ENCODE assay signal across 8 cellular contexts in genomic region chr14:104137297-104138097, GRCh38. TPM values are rescaled to one million over a fixed set of nuclear protein-coding genes. Genes with fewer than 3 reads are reported as not detected.
DNase-seq lines count a peak whose midpoint lies in the region; ATAC-seq, FAIRE-seq and TF ChIP-seq lines count a peak whose summit lies in the region.

No MANE protein-coding gene starts in this region.

- H3K36me3 ChIP-seq in BJ (ENCODE audit: control insufficient read depth, insufficient read depth, low read length) (no peaks in the 10 kb centered on the region), pancreas (no peaks in the 10 kb centered on the region), tibial nerve (no peaks in the 10 kb centered on the region)

- CTCF ChIA-PET in BJ (lab: Yijun Ruan, JAX) = interaction anchor here (0.7 to 1.9 kb wide), 8 partner anchors 36 to 509 kb away, joined by 3 to 28 read pairs (median 4); no protein-coding TSS in a partner anchor

- no peak for FAIRE-seq in pancreas (lab: Jason Lieb, UNC)

- peak in 1 of 2 donors; percentile 11 for TF ChIP-seq EP300 in tibial nerve (IDR thresholded peaks at IDR 0.05)

- POLR2A ChIA-PET in BJ (lab: Charles Lee) = no interaction called here

- WGBS in pancreas, 2 donors = 1 to 3% methylated on average over 61 to 88 of the region's 88 CpGs
- WGBS in tibial nerve, 2 donors = 1 to 2% methylated on average over 27 to 49 of the region's 88 CpGs

- H3K27me3 ChIP-seq in BJ (ENCODE audit: control insufficient read depth, insufficient read depth, low read length) (peaks cover 25% of the 10 kb centered on the region), pancreas (peaks cover 0 to 14% (median 3%) of the 10 kb centered on the region in 4 donors), tibial nerve (peaks cover 0 to 67% of the 10 kb centered on the region in 2 donors)

- H3K27ac ChIP-seq in pancreas = no peak overlapping the region
- H3K27ac ChIP-seq in tibial nerve = peak overlapping the region in 1 of 4 donors; percentile 29

- peaks cover 4 to 9% (median 5%) of the 10 kb centered on the region in 3 donors for H3K4me1 ChIP-seq in pancreas
- peaks cover 0 to 49% (median 21%) of the 10 kb centered on the region in 4 donors for H3K4me1 ChIP-seq in tibial nerve

- TF ChIP-seq POLR2A in tibial nerve (IDR thresholded peaks at IDR 0.05) = no peak

- TF ChIP-seq CTCF in BJ (IDR thresholded peaks at IDR 0.05; ENCODE audit: insufficient read depth, low read depth, low read length) = peak; percentile 54
- TF ChIP-seq CTCF in pancreas (IDR thresholded peaks at IDR 0.05) = peak; percentile 91 to 94 (median 93)
- TF ChIP-seq CTCF in tibial nerve (IDR thresholded peaks at IDR 0.05) = peak; percentile 81 to 92 (median 89)

- intact Hi-C loops in pancreas (cut with DNase I) = loop anchor here in 1 of 3 donors (5.0 kb wide), 2 partner anchors 425 to 500 kb away; no protein-coding TSS in a partner anchor

- ATAC-seq in HG02885 (IDR thresholded peaks at IDR 0.05; ENCODE audit: poor library complexity, unreplicated experiment) (peak; percentile 51), pancreas (peak; percentile 87 to 93 (median 91)), GM21381 (IDR thresholded peaks at IDR 0.05; ENCODE audit: unreplicated experiment) (no peak)

- DNase-seq in BJ (ENCODE audit: low read depth) (no peak), RKO (ENCODE audit: low spot score) (peak; percentile 52), germinal center (ENCODE audit: low spot score) (peak; percentile 83), pancreas (peak; percentile 44 to 93 (median 79)), tibial nerve (ENCODE audit: low spot score in 2 of 2) (peak; percentile 22 to 28)
- DNase-seq in activated naive CD4-positive, alpha-beta T cell (lab: John Stamatoyannopoulos, UW) = peak in 3 of 4 experiments; percentile 45 to 60 (median 51)

- H3K4me3 ChIP-seq in BJ (ENCODE audit: low read depth, low read length) = peak overlapping the region; percentile 28
- H3K4me3 ChIP-seq in pancreas = peak overlapping the region; percentile 33 to 51 (median 48)
- peak overlapping the region; percentile 30 to 56 (median 42) for H3K4me3 ChIP-seq in tibial nerve

- no peaks in the 10 kb centered on the region for H3K9me3 ChIP-seq in pancreas
- no peaks in the 10 kb centered on the region for H3K9me3 ChIP-seq in tibial nerve

RNA-seq across cellular contexts. Expression of gene KIF26A, which starts 0.9 kb away (rescaled TPM):
- polyA plus RNA-seq in BJ (2011; rRNA removed) (0.06 and 0.10 TPM in 2 replicates), pancreas (1 to 10 TPM; 3.6 to 4.3 TPM)
- 0.05 TPM in 2 replicates for polyA minus RNA-seq in BJ (2011; rRNA and poly(A)+ RNA removed)
- total RNA-seq in pancreas (10 to 100 TPM in 2 of 6 donors, 1 to 10 TPM in 4; 5.3 to 13.2 (median 8.4) TPM), tibial nerve (1 to 10 TPM; 2.6 to 4.2 (median 3.3) TPM)

RNA-seq across cellular contexts. Expression of gene ASPG, which starts 52.0 kb away (rescaled TPM):
- polyA plus RNA-seq in BJ (2011; rRNA removed) (0.07 and 0.12 TPM in 2 replicates), pancreas (under 1 TPM; 0.27 to 0.68 TPM)
- not detected in 2 replicates for polyA minus RNA-seq in BJ (2011; rRNA and poly(A)+ RNA removed)
- total RNA-seq in pancreas (under 1 TPM in 4 of 6 donors, not detected in 2; 0.16 to 0.52 (median 0.19) TPM), tibial nerve (1 to 10 TPM; 2.4 to 8.7 (median 2.7) TPM)
